In genomic region chr3:52098108-52098507, GRCh38 we compare ENCODE assay signal across 24 cellular contexts.
"Had no signal": no experiment of that assay in that cellular context is flagged by ENCODE, and none has a peak within 500 bp of the region (broad histone marks: within the 10 kb centered on the region; RNA-seq: fewer than 3 reads in every experiment).

No MANE protein-coding gene starts in this region.

- H3K27ac ChIP-seq: brain microvascular endothelial cell, testis, transverse colon, uterus had no signal

- H3K27me3 ChIP-seq: brain microvascular endothelial cell, testis, transverse colon, uterus had no signal

- ATAC-seq: natural killer cell treated with Interleukin-12 subunit alpha and Interleukin-12 subunit beta and Interleukin-15 and Interleukin-18, amount 100 ng/mL, for 72 hours; stimulated activated naive CD8-positive, alpha-beta T cell treated with anti-CD3 and anti-CD28 coated beads, Interleukin-15, Interleukin-2, amounts not matched to agents 100 U/mL and 50 U/mL, for 24 hours; T-helper 17 cell had no signal

- DNase-seq: activated CD4-positive, alpha-beta memory T cell treated with anti-CD3 and anti-CD28 coated beads for 36 hours; activated CD4-positive, alpha-beta T cell treated with anti-CD3 and anti-CD28 coated beads, Interleukin-2, amount 10 ng/mL, durations not matched to agents 24 days and 14 days; activated CD4-positive, CD25-positive, alpha-beta regulatory T cell treated with anti-CD3 and anti-CD28 coated beads, Interleukin-2, amount 50 U/mL, for 72 hours; activated CD8-positive, alpha-beta memory T cell treated with anti-CD3 and anti-CD28 coated beads, Interleukin-2, amount 50 U/mL, for 48 hours; activated gamma-delta T cell; activated naive CD4-positive, alpha-beta T cell treated with anti-CD3 and anti-CD28 coated beads, Interleukin-2, amount 10 ng/mL, durations not matched to agents 7 days and 5 days; activated naive CD8-positive, alpha-beta T cell treated with anti-CD3 and anti-CD28 coated beads, Interleukin-2, amount 10 ng/mL, durations not matched to agents 7 days and 5 days; activated T-cell treated with anti-CD3 and anti-CD28 coated beads, Interleukin-2, amount 50 U/mL, for 24 hours; brain microvascular endothelial cell; central memory CD4-positive, alpha-beta T cell; effector CD8-positive, alpha-beta T cell; islet precursor cell; mesendoderm; stimulated activated CD4-positive, alpha-beta T cell treated with anti-CD3 and anti-CD28 coated beads, Interleukin-2, amount 100 ng/mL, for 48 hours; stimulated activated naive CD8-positive, alpha-beta T cell treated with anti-CD3 and anti-CD28 coated beads, Interleukin-15, Interleukin-2, amounts not matched to agents 100 U/mL and 50 U/mL, for 24 hours; T-helper 17 cell; T1000; testis; transverse colon; uterus had no signal

- H3K9me3 Mint-ChIP-seq: natural killer cell treated with Interleukin-12 subunit alpha and Interleukin-12 subunit beta and Interleukin-15 and Interleukin-18, amount 100 ng/mL, for 72 hours had no signal

- H3K4me3 ChIP-seq: lung, testis, transverse colon, uterus had no signal

- H3K4me1 ChIP-seq: transverse colon, uterus had no signal

- H3K4me3 Mint-ChIP-seq: activated CD4-positive, alpha-beta memory T cell treated with anti-CD3 and anti-CD28 coated beads for 36 hours; activated CD4-positive, alpha-beta T cell treated with anti-CD3 and anti-CD28 coated beads, Interleukin-2, amount 10 ng/mL, durations not matched to agents 24 days and 14 days; activated naive CD4-positive, alpha-beta T cell treated with anti-CD3 and anti-CD28 coated beads, Interleukin-2, amount 10 ng/mL, durations not matched to agents 7 days and 5 days; activated naive CD8-positive, alpha-beta T cell treated with anti-CD3 and anti-CD28 coated beads, Interleukin-2, amount 10 ng/mL, durations not matched to agents 7 days and 5 days; activated T-cell treated with anti-CD3 and anti-CD28 coated beads, Interleukin-2, amount 50 U/mL, for 24 hours; natural killer cell treated with Interleukin-12 subunit alpha and Interleukin-12 subunit beta and Interleukin-15 and Interleukin-18, amount 100 ng/mL, for 72 hours; T-helper 17 cell had no signal

- H3K36me3 ChIP-seq: brain microvascular endothelial cell, transverse colon, uterus had no signal

- FAIRE-seq: astrocyte, frontal cortex had no signal

- H3K9me3 ChIP-seq: testis, uterus had no signal

- H3K27me3 Mint-ChIP-seq: activated CD4-positive, alpha-beta memory T cell treated with anti-CD3 and anti-CD28 coated beads for 36 hours; activated CD4-positive, alpha-beta T cell treated with anti-CD3 and anti-CD28 coated beads, Interleukin-2, amount 10 ng/mL, durations not matched to agents 24 days and 14 days; activated naive CD4-positive, alpha-beta T cell treated with anti-CD3 and anti-CD28 coated beads, Interleukin-2, amount 10 ng/mL, durations not matched to agents 7 days and 5 days; activated naive CD8-positive, alpha-beta T cell treated with anti-CD3 and anti-CD28 coated beads, Interleukin-2, amount 10 ng/mL, durations not matched to agents 7 days and 5 days; activated T-cell treated with anti-CD3 and anti-CD28 coated beads, Interleukin-2, amount 50 U/mL, for 24 hours; natural killer cell treated with Interleukin-12 subunit alpha and Interleukin-12 subunit beta and Interleukin-15 and Interleukin-18, amount 100 ng/mL, for 72 hours; T-helper 17 cell had no signal

- H3K27ac Mint-ChIP-seq: activated CD4-positive, alpha-beta memory T cell treated with anti-CD3 and anti-CD28 coated beads for 36 hours; activated CD4-positive, alpha-beta T cell treated with anti-CD3 and anti-CD28 coated beads, Interleukin-2, amount 10 ng/mL, durations not matched to agents 24 days and 14 days; activated naive CD4-positive, alpha-beta T cell treated with anti-CD3 and anti-CD28 coated beads, Interleukin-2, amount 10 ng/mL, durations not matched to agents 7 days and 5 days; activated naive CD8-positive, alpha-beta T cell treated with anti-CD3 and anti-CD28 coated beads, Interleukin-2, amount 10 ng/mL, durations not matched to agents 7 days and 5 days; activated T-cell treated with anti-CD3 and anti-CD28 coated beads, Interleukin-2, amount 50 U/mL, for 24 hours; T-helper 17 cell had no signal

- H3K4me1 Mint-ChIP-seq: activated naive CD4-positive, alpha-beta T cell treated with anti-CD3 and anti-CD28 coated beads, Interleukin-2, amount 10 ng/mL, durations not matched to agents 7 days and 5 days; T-helper 17 cell had no signal
